In the genomic region with DNA sequence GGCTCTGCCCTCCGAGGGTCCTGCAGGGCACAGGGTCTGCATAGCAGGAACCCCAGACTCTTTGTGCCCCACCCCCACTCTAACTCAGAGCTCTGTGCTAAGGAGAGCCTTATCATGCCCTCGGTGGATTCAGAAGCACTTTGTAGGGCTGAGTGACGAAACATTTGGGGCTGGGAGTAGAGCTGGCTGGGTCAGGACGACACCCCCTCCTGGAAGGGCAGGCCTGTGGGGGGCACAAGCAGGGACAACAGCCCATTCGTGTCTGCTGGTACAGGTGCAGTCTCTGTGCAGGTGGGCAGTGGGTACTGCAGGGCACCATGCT, we compare ENCODE assay signal across 34 cellular contexts. TPM values are rescaled to one million over a fixed set of nuclear protein-coding genes. Genes with fewer than 3 reads are reported as not detected.
"Had no signal": no experiment of that assay in that cellular context is flagged by ENCODE, and none has a peak within 500 bp of the region (broad histone marks: within the 10 kb centered on the region; RNA-seq: fewer than 3 reads in every experiment).

No MANE protein-coding gene starts in this region.

- ATAC-seq: activated T-cell treated with anti-CD3 and anti-CD28 coated beads, Interleukin-2, amount 50 U/mL, for 72 hours; activated T-helper 17 cell treated with anti-CD3 and anti-CD28 coated beads, Interleukin-2, amount 50 U/mL, for 72 hours; PC-3; Right ventricle myocardium inferior; SK-N-SH treated with all-trans-retinoic acid at 6 μM for 48 hours; T-cell; T-helper 17 cell had no signal

- H3K36me3 ChIP-seq: brain microvascular endothelial cell, Peyer's patch had no signal

- H3K27me3 ChIP-seq: brain microvascular endothelial cell, Peyer's patch had no signal

- H3K4me3 ChIP-seq: Peyer's patch had no signal

- H3K9me3 Mint-ChIP-seq: activated B cell treated with CpG ODN at 0.5 μM for 24 hours; activated CD4-positive, alpha-beta memory T cell treated with anti-CD3 and anti-CD28 coated beads, Interleukin-2, amount 10 ng/mL, durations not matched to agents 7 days and 5 days; activated naive CD8-positive, alpha-beta T cell treated with anti-CD3 and anti-CD28 coated beads for 36 hours; activated T-cell treated with anti-CD3 and anti-CD28 coated beads, Interleukin-2, amount 50 U/mL, for 72 hours; activated T-helper 17 cell treated with anti-CD3 and anti-CD28 coated beads, Interleukin-2, amount 50 U/mL, for 72 hours; central memory CD8-positive, alpha-beta T cell; T-cell had no signal

- H3K9me3 ChIP-seq: Peyer's patch had no signal

- H3K27ac Mint-ChIP-seq: activated B cell treated with CpG ODN at 0.5 μM for 24 hours; activated CD4-positive, alpha-beta memory T cell treated with anti-CD3 and anti-CD28 coated beads, Interleukin-2, amount 10 ng/mL, durations not matched to agents 7 days and 5 days; activated naive CD8-positive, alpha-beta T cell treated with anti-CD3 and anti-CD28 coated beads for 36 hours; activated T-cell treated with anti-CD3 and anti-CD28 coated beads, Interleukin-2, amount 50 U/mL, for 72 hours; T-cell; T-helper 17 cell had no signal

- H3K27ac ChIP-seq: brain microvascular endothelial cell, Peyer's patch, RWPE1, VCaP had no signal

- H3K4me3 Mint-ChIP-seq: activated B cell treated with CpG ODN at 0.5 μM for 24 hours; activated CD4-positive, alpha-beta memory T cell treated with anti-CD3 and anti-CD28 coated beads, Interleukin-2, amount 10 ng/mL, durations not matched to agents 7 days and 5 days; activated naive CD8-positive, alpha-beta T cell treated with anti-CD3 and anti-CD28 coated beads for 36 hours; activated T-cell treated with anti-CD3 and anti-CD28 coated beads, Interleukin-2, amount 50 U/mL, for 72 hours; activated T-helper 17 cell treated with anti-CD3 and anti-CD28 coated beads, Interleukin-2, amount 50 U/mL, for 72 hours; central memory CD8-positive, alpha-beta T cell; T-cell; T-helper 17 cell had no signal

- DNase-seq: activated B cell treated with CpG ODN at 0.5 μM for 24 hours; activated CD4-positive, alpha-beta memory T cell treated with anti-CD3 and anti-CD28 coated beads, Interleukin-2, amount 10 ng/mL, durations not matched to agents 7 days and 5 days; activated CD4-positive, alpha-beta T cell treated with anti-CD3 and anti-CD28 coated beads for 4 hours; activated CD4-positive, CD25-positive, alpha-beta regulatory T cell treated with anti-CD3 and anti-CD28 coated beads, Interleukin-2, amount 50 U/mL, for 72 hours; activated effector memory CD4-positive, alpha-beta T cell treated with anti-CD3 and anti-CD28 coated beads, Interleukin-2, amount 50 U/mL, for 16 hours; activated naive CD4-positive, alpha-beta T cell; activated naive CD4-positive, alpha-beta T cell treated with anti-CD3 and anti-CD28 coated beads, Interleukin-2, amount 50 U/mL, for 16 hours; activated naive CD8-positive, alpha-beta T cell treated with anti-CD3 and anti-CD28 coated beads for 36 hours; activated T-cell treated with anti-CD3 and anti-CD28 coated beads, Interleukin-2, amount 50 U/mL, for 1 hour; activated T-cell treated with anti-CD3 and anti-CD28 coated beads, Interleukin-2, amount 50 U/mL, for 72 hours; amniotic stem cell; brain microvascular endothelial cell; Karpas-422; NCI-H1105; NCI-H1417 treated with DMSO at 0.1 percent for 48 hours; NCI-H187 treated with DMSO at 0.1 percent for 48 hours; NCI-H2081; NCI-H345; NCI-H524 treated with DMSO at 0.1 percent for 48 hours; PC-3; Peyer's patch; SIG-M5; T-cell; T-helper 17 cell had no signal

- H3K36me3 Mint-ChIP-seq: activated naive CD8-positive, alpha-beta T cell treated with anti-CD3 and anti-CD28 coated beads for 36 hours; T-cell had no signal

- H3K4me1 Mint-ChIP-seq: activated naive CD8-positive, alpha-beta T cell treated with anti-CD3 and anti-CD28 coated beads for 36 hours; central memory CD8-positive, alpha-beta T cell; T-cell had no signal

RNA-seq across cellular contexts. Expression of gene APOBEC3A, which starts 8.9 kb away (rescaled TPM):
- total RNA-seq: activated B cell treated with CpG ODN at 0.5 μM for 24 hours; activated CD4-positive, alpha-beta memory T cell treated with anti-CD3 and anti-CD28 coated beads, Interleukin-2, amount 10 ng/mL, durations not matched to agents 7 days and 5 days; activated CD8-positive, alpha-beta memory T cell treated with anti-CD3 and anti-CD28 coated beads for 36 hours; activated naive CD8-positive, alpha-beta T cell treated with anti-CD3 and anti-CD28 coated beads for 36 hours; activated T-helper 17 cell treated with anti-CD3 and anti-CD28 coated beads, Interleukin-2, amount 50 U/mL, for 72 hours; MCF 10A; NCI-H460; PC-3; SK-MEL-5; T-cell had no signal
